In genomic region chr1:91555821-91556531, GRCh38 we compare ENCODE assay signal across 8 cellular contexts. TPM values are rescaled to one million over a fixed set of nuclear protein-coding genes. Genes with fewer than 3 reads are reported as not detected.
A peak's percentile ranks its signal among the peaks of the same experiment; 100 is the strongest.
DNase-seq lines count a peak whose midpoint lies in the region; ATAC-seq lines count a peak whose summit lies in the region.

No MANE protein-coding gene starts in this region.

- CTCF ChIA-PET in naive thymus-derived CD4-positive, alpha-beta T cell (lab: Charles Lee), result no interaction called here

- no peak overlapping the region for H3K4me3 ChIP-seq in BLaER1
- H3K4me3 ChIP-seq in naive thymus-derived CD4-positive, alpha-beta T cell (ENCODE audit: low read length), result no peak overlapping the region

- POLR2A ChIA-PET in naive thymus-derived CD4-positive, alpha-beta T cell (lab: Charles Lee), result interaction anchor here (0.6 kb wide), 1 partner anchor 14 kb away, joined by 3 read pairs; no protein-coding TSS in a partner anchor

- no peak overlapping the region for H3K27ac ChIP-seq in BLaER1
- H3K27ac ChIP-seq in naive thymus-derived CD4-positive, alpha-beta T cell (ENCODE audit: low read depth, low read length), result peak overlapping the region; percentile 29

- H3K9ac ChIP-seq in BLaER1, result no peak overlapping the region

- peak overlapping the region in 7 of 10 donors; percentile 12 to 63 (median 45) for H3K4me3 Mint-ChIP-seq in naive thymus-derived CD4-positive, alpha-beta T cell

- no peaks in the 10 kb centered on the region for H3K9me3 ChIP-seq in BLaER1
- H3K9me3 ChIP-seq in naive thymus-derived CD4-positive, alpha-beta T cell (ENCODE audit: control insufficient read depth in 2 of 3, low read length in 3 of 3), result no peaks in the 10 kb centered on the region

- peaks cover 0 to 3% (median 0%) of the 10 kb centered on the region in 5 donors for H3K27me3 Mint-ChIP-seq in naive thymus-derived CD4-positive, alpha-beta T cell

- intact Hi-C loops in naive thymus-derived CD4-positive, alpha-beta T cell (cut with micrococcal nuclease), result loop anchor here (1.0 to 5.0 kb wide), 10 partner anchors 8 to 535 kb away; partner anchors contain the start of gene TGFBR3 (in 1 of the 2)

- peak overlapping the region; percentile 50 to 97 (median 85) for H3K27ac Mint-ChIP-seq in naive thymus-derived CD4-positive, alpha-beta T cell

- DNase-seq in LHCN-M2 (ENCODE audit: low read depth) (peak; percentile 56), COLO829 (ENCODE audit: low spot score) (no peak), NCI-H526 (lab: John Stamatoyannopoulos, UW) (no peak), NCI-H526 treated with DMSO at 0.1 percent for 48 hours (lab: John Stamatoyannopoulos, UW) (no peak)
- DNase-seq in activated effector memory CD4-positive, alpha-beta T cell treated with Interleukin-2 at 50 U/mL for 16 hours, result peak; percentile 44
- DNase-seq in naive thymus-derived CD4-positive, alpha-beta T cell, result peak in 8 of 9 donors; percentile 56 to 86 (median 76)

- no peaks in the 10 kb centered on the region for H3K36me3 ChIP-seq in BLaER1
- no peaks in the 10 kb centered on the region for H3K36me3 ChIP-seq in naive thymus-derived CD4-positive, alpha-beta T cell (ENCODE audit: control insufficient read depth in 2 of 3, insufficient read depth in 3 of 3, low read length in 3 of 3)

- H4K20me1 ChIP-seq in BLaER1, result no peaks in the 10 kb centered on the region

- peaks cover 44% of the 10 kb centered on the region for H3K4me1 ChIP-seq in BLaER1
- H3K4me1 ChIP-seq in naive thymus-derived CD4-positive, alpha-beta T cell (ENCODE audit: control insufficient read depth in 2 of 2, insufficient read depth in 2 of 2, low read length in 2 of 2), result peaks cover 35 to 94% of the 10 kb centered on the region in 2 donors

- no peaks in the 10 kb centered on the region for H3K27me3 ChIP-seq in BLaER1
- no peaks in the 10 kb centered on the region for H3K27me3 ChIP-seq in naive thymus-derived CD4-positive, alpha-beta T cell (ENCODE audit: control insufficient read depth in 2 of 2, insufficient read depth in 2 of 2, low read length in 2 of 2)

- H3K4me2 ChIP-seq in BLaER1, result peak overlapping the region; percentile 20; the same call in 1 of the 2 replicates

- H3K36me3 Mint-ChIP-seq in naive thymus-derived CD4-positive, alpha-beta T cell, result peaks cover 0 to 17% (median 0%) of the 10 kb centered on the region in 5 donors

- peaks cover 0 to 3% (median 0%) of the 10 kb centered on the region in 11 donors for H3K9me3 Mint-ChIP-seq in naive thymus-derived CD4-positive, alpha-beta T cell

- H3K4me1 Mint-ChIP-seq in naive thymus-derived CD4-positive, alpha-beta T cell, result peaks cover 41 to 92% (median 57%) of the 10 kb centered on the region in 7 donors

- peak; percentile 93 for ATAC-seq in naive thymus-derived CD4-positive, alpha-beta T cell
- ATAC-seq in esophagus mucosa, result no peak

RNA-seq across cellular contexts. Expression of gene CDC7, which starts 55.3 kb away (rescaled TPM):
- 13.0 and 14.5 TPM in 2 replicates for total RNA-seq in LHCN-M2 (2014; rRNA removed)
- 2.0 TPM for polyA plus RNA-seq in LHCN-M2 (2012)
- total RNA-seq in naive thymus-derived CD4-positive, alpha-beta T cell, result 10 to 100 TPM in 1 of 5 experiments, 1 to 10 TPM in 4; 5.3 to 17.9 (median 5.9) TPM
- polyA plus RNA-seq in naive thymus-derived CD4-positive, alpha-beta T cell, result 1 to 10 TPM; 3.6 to 4.4 TPM
- 4.2 TPM for total RNA-seq in esophagus mucosa

Comparison
In these comparisons a context has a peak if more than half of its experiments do, and no peak if none do; other contexts are left out.
1. DNase-seq: peak in LHCN-M2 (single experiment), activated effector memory CD4-positive, alpha-beta T cell treated with Interleukin-2 at 50 U/mL for 16 hours (single experiment) and naive thymus-derived CD4-positive, alpha-beta T cell (8 of 9); none in COLO829 (single experiment), NCI-H526 (0 of 2) and NCI-H526 treated with DMSO at 0.1 percent for 48 hours (single experiment).